Comparison of ENCODE assay signal across 9 cellular contexts in the genomic region with DNA sequence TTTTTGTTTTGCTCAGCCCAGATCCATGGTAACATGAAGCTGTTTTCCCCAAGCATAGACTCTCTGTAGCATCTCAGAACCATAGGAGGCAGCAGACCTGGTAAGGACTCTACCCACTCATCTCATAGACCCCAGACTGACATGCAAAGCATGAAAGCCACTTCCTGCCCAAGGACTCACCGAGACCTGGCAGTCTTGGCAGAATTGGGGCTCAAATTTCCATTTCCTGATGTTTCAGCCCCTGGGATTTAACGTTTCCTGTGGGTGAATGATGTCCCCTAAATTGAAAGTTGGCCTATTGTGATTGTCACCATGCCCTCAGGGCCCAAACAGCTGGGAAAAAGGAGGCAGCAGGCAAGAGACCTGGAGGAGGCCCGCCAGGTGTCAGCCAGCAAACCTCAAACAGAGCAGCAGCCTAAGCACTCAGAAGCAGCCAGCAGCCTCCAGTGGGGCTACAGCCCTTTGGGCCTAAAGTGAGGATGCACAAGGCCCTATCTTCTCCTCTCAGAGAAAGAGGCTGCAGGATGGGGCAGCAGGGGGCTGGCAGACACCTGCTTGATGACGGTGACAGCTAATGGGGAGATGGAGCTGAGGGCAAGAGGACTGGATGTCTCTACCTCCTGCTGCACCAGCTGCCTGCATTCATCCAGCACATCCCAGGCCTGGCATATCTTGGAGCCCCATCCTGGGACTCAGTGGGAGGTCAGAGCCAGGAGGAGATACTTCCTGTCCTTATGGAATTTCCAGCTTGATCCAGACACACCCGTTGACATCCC. TPM values are rescaled to one million over a fixed set of nuclear protein-coding genes. Genes with fewer than 3 reads are reported as not detected.
DNase-seq lines count a peak whose midpoint lies in the region; ATAC-seq and TF ChIP-seq lines count a peak whose summit lies in the region.
"Had no signal": no experiment of that assay in that cellular context is flagged by ENCODE, and none has a peak within 500 bp of the region (broad histone marks: within the 10 kb centered on the region; RNA-seq: fewer than 3 reads in every experiment).

No MANE protein-coding gene starts in this region.

- no peak for TF ChIP-seq POLR2A in body of pancreas (IDR thresholded peaks at IDR 0.05)

- H3K4me3 ChIP-seq in body of pancreas = no peak overlapping the region
- H3K4me3 ChIP-seq: heart right ventricle had no signal

- 75 to 81% methylated on average over 5 of the region's 5 CpGs for WGBS in body of pancreas, 2 donors

- ATAC-seq in GM19372 (IDR thresholded peaks at IDR 0.05; ENCODE audit: low read depth, unreplicated experiment) (peak; percentile 89), HG03139 (IDR thresholded peaks at IDR 0.05; ENCODE audit: unreplicated experiment) (peak; percentile 88), body of pancreas (no peak)

- no peaks in the 10 kb centered on the region for H3K36me3 ChIP-seq in body of pancreas (replicated peaks in 1 of 2; ENCODE audit: insufficient read depth in 1 of 2, low read depth in 2 of 2)
- H3K36me3 ChIP-seq: heart right ventricle had no signal

- H3K4me3 Mint-ChIP-seq in activated naive CD8-positive, alpha-beta T cell treated with anti-CD3 and anti-CD28 coated beads for 36 hours = no peak overlapping the region
- no peak overlapping the region for H3K4me3 Mint-ChIP-seq in type B pancreatic cell

- peak; percentile 70 for DNase-seq in GM10266 (ENCODE audit: extremely low spot score)
- DNase-seq in activated naive CD8-positive, alpha-beta T cell treated with anti-CD3 and anti-CD28 coated beads for 36 hours = peak; percentile 53
- DNase-seq in body of pancreas = no peak
- DNase-seq in substantia nigra (lab: John Stamatoyannopoulos, UW) = no peak
- no peak for DNase-seq in NCI-H1694 treated with DMSO at 0.1 percent for 48 hours (lab: John Stamatoyannopoulos, UW)
- no peak for DNase-seq in type B pancreatic cell (ENCODE audit: extremely low spot score, unreplicated experiment)
- DNase-seq: heart right ventricle had no signal

- no peaks in the 10 kb centered on the region for H3K36me3 Mint-ChIP-seq in activated naive CD8-positive, alpha-beta T cell treated with anti-CD3 and anti-CD28 coated beads for 36 hours
- H3K36me3 Mint-ChIP-seq in type B pancreatic cell = no peaks in the 10 kb centered on the region

- H3K27me3 Mint-ChIP-seq in activated naive CD8-positive, alpha-beta T cell treated with anti-CD3 and anti-CD28 coated beads for 36 hours = no peaks in the 10 kb centered on the region
- H3K27me3 Mint-ChIP-seq in type B pancreatic cell = peaks cover 7% of the 10 kb centered on the region

- peaks cover 28% of the 10 kb centered on the region for H3K4me1 Mint-ChIP-seq in activated naive CD8-positive, alpha-beta T cell treated with anti-CD3 and anti-CD28 coated beads for 36 hours
- H3K4me1 Mint-ChIP-seq in type B pancreatic cell (ENCODE audit: unreplicated experiment) = peaks cover 10% of the 10 kb centered on the region

- no peak overlapping the region for H3K27ac ChIP-seq in body of pancreas
- no peak overlapping the region for H3K27ac ChIP-seq in substantia nigra (ENCODE audit: low read depth, low read length, poor library complexity, severe bottlenecking)
- H3K27ac ChIP-seq: heart right ventricle had no signal

- TF ChIP-seq CTCF in GM10266 (IDR thresholded peaks at IDR 0.05; ENCODE audit: control insufficient read depth, insufficient read depth, low read depth, missing control alignments) (no peak), body of pancreas (IDR thresholded peaks at IDR 0.05) (no peak), type B pancreatic cell (conservative IDR thresholded peaks at IDR 0.05) (no peak)

- H3K9me3 ChIP-seq in body of pancreas = no peaks in the 10 kb centered on the region
- H3K9me3 ChIP-seq: heart right ventricle had no signal

- H3K27ac Mint-ChIP-seq in activated naive CD8-positive, alpha-beta T cell treated with anti-CD3 and anti-CD28 coated beads for 36 hours = peak overlapping the region; percentile 5
- no peak overlapping the region for H3K27ac Mint-ChIP-seq in type B pancreatic cell

- H3K9me3 Mint-ChIP-seq in activated naive CD8-positive, alpha-beta T cell treated with anti-CD3 and anti-CD28 coated beads for 36 hours = no peaks in the 10 kb centered on the region
- H3K9me3 Mint-ChIP-seq in type B pancreatic cell = no peaks in the 10 kb centered on the region

- intact Hi-C loops in body of pancreas (cut with DNase I) = no loop called here

- H3K27me3 ChIP-seq in body of pancreas = no peaks in the 10 kb centered on the region

- no peaks in the 10 kb centered on the region for H3K4me1 ChIP-seq in body of pancreas

RNA-seq across cellular contexts. Expression of gene KRT85, which starts 8.5 kb away (rescaled TPM):
- total RNA-seq in activated naive CD8-positive, alpha-beta T cell treated with anti-CD3 and anti-CD28 coated beads for 36 hours = not detected
- not detected for total RNA-seq in body of pancreas
- not detected in 2 replicates for total RNA-seq in type B pancreatic cell (ENCODE audit: low replicate concordance)
- total RNA-seq: heart right ventricle had no signal

RNA-seq across cellular contexts. Expression of gene KRT84, which starts 26.7 kb away (rescaled TPM):
- total RNA-seq in activated naive CD8-positive, alpha-beta T cell treated with anti-CD3 and anti-CD28 coated beads for 36 hours = not detected
- total RNA-seq in body of pancreas (not detected), type B pancreatic cell (ENCODE audit: low replicate concordance) (not detected in 2 replicates)
- total RNA-seq: heart right ventricle had no signal

RNA-seq across cellular contexts. Expression of gene KRT83, which starts 37.6 kb away (rescaled TPM):
- total RNA-seq in activated naive CD8-positive, alpha-beta T cell treated with anti-CD3 and anti-CD28 coated beads for 36 hours = not detected
- total RNA-seq in body of pancreas = not detected
- total RNA-seq in type B pancreatic cell (ENCODE audit: low replicate concordance) = not detected in 2 replicates
- total RNA-seq: heart right ventricle had no signal

RNA-seq across cellular contexts. Expression of gene KRT82, which starts 47.4 kb away (rescaled TPM):
- total RNA-seq in activated naive CD8-positive, alpha-beta T cell treated with anti-CD3 and anti-CD28 coated beads for 36 hours = not detected
- total RNA-seq in body of pancreas (not detected), type B pancreatic cell (ENCODE audit: low replicate concordance) (not detected in 2 replicates)
- total RNA-seq: heart right ventricle had no signal

Comparison
In these comparisons a context has a peak if more than half of its experiments do, and no peak if none do; other contexts are left out.
1. DNase-seq: peak in GM10266 (single experiment) and activated naive CD8-positive, alpha-beta T cell treated with anti-CD3 and anti-CD28 coated beads for 36 hours (single experiment); none in body of pancreas (0 of 4), substantia nigra (0 of 49), NCI-H1694 treated with DMSO at 0.1 percent for 48 hours (single experiment) and type B pancreatic cell (single experiment).